8 cellular contexts compared by ENCODE assay signal in genomic region chr14:88168498-88169165, GRCh38.
DNase-seq lines count a peak whose midpoint lies in the region; ATAC-seq lines count a peak whose summit lies in the region.

No MANE protein-coding gene starts in this region.

- ATAC-seq in GM19467 (IDR thresholded peaks at IDR 0.05; ENCODE audit: unreplicated experiment) (peak; percentile 94), HG03571 (IDR thresholded peaks at IDR 0.05; ENCODE audit: unreplicated experiment) (peak; percentile 76), left colon (peak; percentile 87), GM19452 (IDR thresholded peaks at IDR 0.05; ENCODE audit: unreplicated experiment) (no peak)

- DNase-seq in DMS53 (lab: John Stamatoyannopoulos, UW) (peak; percentile 48), T-helper 1 cell (peak in 4 of 5 donors; percentile 31 to 54 (median 41)), astrocyte of the hippocampus (ENCODE audit: low read depth, low spot score) (peak; percentile 17), left colon (peak in 1 of 2 donors; percentile 37)
- peak; percentile 7 to 13 for DNase-seq in stimulated activated CD8-positive, alpha-beta memory T cell treated with anti-CD3 and anti-CD28 coated beads, Interleukin-2, amount 100 ng/mL, for 48 hours (ENCODE audit: low read depth in 2 of 2)

- intact Hi-C loops in left colon (cut with DNase I, micrococcal nuclease), result no loop called here
